ENCODE assay signal across 1 cellular context in the genomic region with DNA sequence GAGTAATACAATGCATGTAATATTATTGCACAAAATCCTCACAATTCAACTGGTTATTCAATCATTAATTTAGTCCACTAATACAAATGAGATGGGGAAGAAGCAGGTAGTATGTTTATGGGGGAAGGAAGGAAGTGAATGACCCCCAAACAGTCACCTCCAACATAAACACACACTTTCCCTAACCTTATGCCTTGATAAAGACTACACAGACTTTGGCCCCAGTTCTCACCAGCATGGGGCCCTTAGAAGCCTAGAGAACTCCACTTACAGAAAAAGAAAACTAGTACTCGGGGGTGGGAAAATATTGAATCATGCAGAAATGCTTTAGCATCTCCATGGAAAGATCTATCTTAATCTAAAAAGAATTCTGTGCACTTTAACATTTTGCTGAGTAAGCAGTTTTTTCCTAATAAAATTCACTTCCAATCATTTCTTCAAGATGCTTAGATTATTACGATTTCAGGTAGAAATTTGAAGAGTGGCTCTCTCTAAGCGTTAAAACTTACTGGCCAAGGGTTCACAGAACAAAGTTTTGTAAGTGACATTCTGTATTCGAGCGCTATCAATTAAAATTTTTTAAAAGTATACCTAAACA.
TF ChIP-seq lines count a peak whose summit lies in the region.

No MANE protein-coding gene starts in this region.

TF ChIP-seq in K562, 482 proteins besides CTCF, POLR2A, EP300 and RAD21 (continues in another document):
- no peak for TF ChIP-seq SIN3B (IDR thresholded peaks at IDR 0.05; ENCODE audit: low read depth)
- TF ChIP-seq SREBF2 (CRISPR knock-in tag; IDR thresholded peaks at IDR 0.05), result no peak
- TF ChIP-seq ESRRB (CRISPR knock-in tag; IDR thresholded peaks at IDR 0.05; ENCODE audit: borderline replicate concordance), result no peak
- TF ChIP-seq HDGF (IDR thresholded peaks at IDR 0.05), result no peak
- TF ChIP-seq SAFB2 (IDR thresholded peaks at IDR 0.05; ENCODE audit: borderline replicate concordance, low read depth, low read length, severe bottlenecking), result no peak
- no peak for TF ChIP-seq PURB (CRISPR knock-in tag; IDR thresholded peaks at IDR 0.05; ENCODE audit: low read depth)
- TF ChIP-seq CREM (IDR thresholded peaks at IDR 0.05; ENCODE audit: low read depth), result no peak
- no peak for TF ChIP-seq ZNF212 (CRISPR knock-in tag; IDR thresholded peaks at IDR 0.05)
- no peak for TF ChIP-seq PCBP2 (IDR thresholded peaks at IDR 0.05; ENCODE audit: low read depth, low read length, poor library complexity, severe bottlenecking)
- TF ChIP-seq SMARCE1 (IDR thresholded peaks at IDR 0.05), result no peak
- no peak for TF ChIP-seq ERF (CRISPR knock-in tag; IDR thresholded peaks at IDR 0.05)
- TF ChIP-seq TSC22D4 (tag; IDR thresholded peaks at IDR 0.05), result no peak
- no peak for TF ChIP-seq BRD4 (IDR thresholded peaks at IDR 0.05)
- TF ChIP-seq TCFL5 (CRISPR knock-in tag; conservative IDR thresholded peaks at IDR 0.05), result no peak
- TF ChIP-seq NRF1 (conservative IDR thresholded peaks at IDR 0.05 in 1 of 2, IDR thresholded peaks at IDR 0.05 in 1 of 2), result no peak
- no peak for TF ChIP-seq SMAD2 (IDR thresholded peaks at IDR 0.05; ENCODE audit: low read depth, low read length)
- peak; percentile 100 for TF ChIP-seq MAFK (IDR thresholded peaks at IDR 0.05; ENCODE audit: low read length)
- no peak for TF ChIP-seq BDP1 (IDR thresholded peaks at IDR 0.05; ENCODE audit: insufficient read depth, insufficient read length)
- no peak for TF ChIP-seq XRCC5 (IDR thresholded peaks at IDR 0.05; ENCODE audit: low read depth, low read length)
- TF ChIP-seq PYGO2 (tag; IDR thresholded peaks at IDR 0.05), result no peak
- TF ChIP-seq BCOR (IDR thresholded peaks at IDR 0.05), result no peak
- TF ChIP-seq, protein P1, sequence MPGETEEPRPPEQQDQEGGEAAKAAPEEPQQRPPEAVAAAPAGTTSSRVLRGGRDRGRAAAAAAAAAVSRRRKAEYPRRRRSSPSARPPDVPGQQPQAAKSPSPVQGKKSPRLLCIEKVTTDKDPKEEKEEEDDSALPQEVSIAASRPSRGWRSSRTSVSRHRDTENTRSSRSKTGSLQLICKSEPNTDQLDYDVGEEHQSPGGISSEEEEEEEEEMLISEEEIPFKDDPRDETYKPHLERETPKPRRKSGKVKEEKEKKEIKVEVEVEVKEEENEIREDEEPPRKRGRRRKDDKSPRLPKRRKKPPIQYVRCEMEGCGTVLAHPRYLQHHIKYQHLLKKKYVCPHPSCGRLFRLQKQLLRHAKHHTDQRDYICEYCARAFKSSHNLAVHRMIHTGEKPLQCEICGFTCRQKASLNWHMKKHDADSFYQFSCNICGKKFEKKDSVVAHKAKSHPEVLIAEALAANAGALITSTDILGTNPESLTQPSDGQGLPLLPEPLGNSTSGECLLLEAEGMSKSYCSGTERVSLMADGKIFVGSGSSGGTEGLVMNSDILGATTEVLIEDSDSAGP (CRISPR knock-in tag; IDR thresholded peaks at IDR 0.05), result no peak
- TF ChIP-seq PRMT5 (CRISPR knock-in tag; IDR thresholded peaks at IDR 0.05), result no peak
- no peak for TF ChIP-seq GABPA (tag; conservative IDR thresholded peaks at IDR 0.05; ENCODE audit: low read depth)
- TF ChIP-seq CEBPG (CRISPR knock-in tag; IDR thresholded peaks at IDR 0.05), result no peak
- TF ChIP-seq CEBPG (tag; conservative IDR thresholded peaks at IDR 0.05 in 1 of 2, IDR thresholded peaks at IDR 0.05 in 1 of 2), result no peak
- TF ChIP-seq, protein P2, sequence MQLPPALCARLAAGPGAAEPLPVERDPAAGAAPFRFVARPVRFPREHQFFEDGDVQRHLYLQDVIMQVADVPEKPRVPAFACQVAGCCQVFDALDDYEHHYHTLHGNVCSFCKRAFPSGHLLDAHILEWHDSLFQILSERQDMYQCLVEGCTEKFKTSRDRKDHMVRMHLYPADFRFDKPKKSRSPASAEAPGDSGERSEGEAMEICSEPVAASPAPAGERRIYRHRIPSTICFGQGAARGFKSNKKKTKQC (CRISPR knock-in tag; IDR thresholded peaks at IDR 0.05), result no peak
- TF ChIP-seq MYBL2 (IDR thresholded peaks at IDR 0.05; ENCODE audit: low read depth), result no peak
- no peak for TF ChIP-seq MYBL2 (CRISPR knock-in tag; IDR thresholded peaks at IDR 0.05; ENCODE audit: borderline replicate concordance)
- peak; percentile 99 for TF ChIP-seq MAFG (tag; conservative IDR thresholded peaks at IDR 0.05)
- TF ChIP-seq NR2C2 (CRISPR knock-in tag; IDR thresholded peaks at IDR 0.05), result no peak
- TF ChIP-seq NR2C2 (tag; IDR thresholded peaks at IDR 0.05), result no peak
- TF ChIP-seq CBFA2T2 (conservative IDR thresholded peaks at IDR 0.05), result 0 out of 2 replicates have a peak, but pooled peaks have one; percentile 26
- TF ChIP-seq ZNF717 (CRISPR knock-in tag; IDR thresholded peaks at IDR 0.05), result no peak
- TF ChIP-seq HCFC1 (IDR thresholded peaks at IDR 0.05; ENCODE audit: low read depth, low read length), result no peak
- TF ChIP-seq, protein P3, sequence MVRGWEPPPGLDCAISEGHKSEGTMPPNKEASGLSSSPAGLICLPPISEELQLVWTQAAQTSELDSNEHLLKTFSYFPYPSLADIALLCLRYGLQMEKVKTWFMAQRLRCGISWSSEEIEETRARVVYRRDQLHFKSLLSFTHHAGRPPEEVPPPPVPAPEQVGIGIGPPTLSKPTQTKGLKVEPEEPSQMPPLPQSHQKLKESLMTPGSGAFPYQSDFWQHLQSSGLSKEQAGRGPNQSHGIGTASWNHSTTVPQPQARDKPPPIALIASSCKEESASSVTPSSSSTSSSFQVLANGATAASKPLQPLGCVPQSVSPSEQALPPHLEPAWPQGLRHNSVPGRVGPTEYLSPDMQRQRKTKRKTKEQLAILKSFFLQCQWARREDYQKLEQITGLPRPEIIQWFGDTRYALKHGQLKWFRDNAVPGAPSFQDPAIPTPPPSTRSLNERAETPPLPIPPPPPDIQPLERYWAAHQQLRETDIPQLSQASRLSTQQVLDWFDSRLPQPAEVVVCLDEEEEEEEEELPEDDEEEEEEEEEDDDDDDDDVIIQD (CRISPR knock-in tag; IDR thresholded peaks at IDR 0.05), result no peak
- TF ChIP-seq ZNF75A (CRISPR knock-in tag; IDR thresholded peaks at IDR 0.05), result no peak
- TF ChIP-seq SMARCA4 (IDR thresholded peaks at IDR 0.05), result 0 out of 2 replicates have a peak, but pooled peaks have one; percentile 25
- peak; percentile 100 for TF ChIP-seq ZNF316 (IDR thresholded peaks at IDR 0.05)
- TF ChIP-seq BHLHE40 (IDR thresholded peaks at IDR 0.05; ENCODE audit: low read length), result no peak
- TF ChIP-seq MTA1 (IDR thresholded peaks at IDR 0.05; ENCODE audit: borderline replicate concordance), result no peak
- no peak for TF ChIP-seq KLF1 (tag; IDR thresholded peaks at IDR 0.05)
- no peak for TF ChIP-seq ZBTB8A (IDR thresholded peaks at IDR 0.05; ENCODE audit: partially characterized antibody)
- TF ChIP-seq TEAD4 (IDR thresholded peaks at IDR 0.05; ENCODE audit: low read length), result no peak
- no peak for TF ChIP-seq TEAD4 (CRISPR knock-in tag; IDR thresholded peaks at IDR 0.05; ENCODE audit: borderline replicate concordance)
- TF ChIP-seq ZNF24 (IDR thresholded peaks at IDR 0.05), result 0 out of 2 replicates have a peak, but pooled peaks have one; percentile 29
- no peak for TF ChIP-seq ZNF274 (IDR thresholded peaks at IDR 0.05; ENCODE audit: borderline replicate concordance, low read depth, low read length)
- no peak for TF ChIP-seq DDX20 (tag; IDR thresholded peaks at IDR 0.05; ENCODE audit: low read depth)
- TF ChIP-seq ARID2 (IDR thresholded peaks at IDR 0.05), result no peak
- no peak for TF ChIP-seq ZNF175 (CRISPR knock-in tag; IDR thresholded peaks at IDR 0.05; ENCODE audit: low read depth)
- no peak for TF ChIP-seq HIVEP1 (CRISPR knock-in tag; IDR thresholded peaks at IDR 0.05)
- no peak for TF ChIP-seq DMBX1 (CRISPR knock-in tag; IDR thresholded peaks at IDR 0.05; ENCODE audit: borderline replicate concordance)
- TF ChIP-seq SAP30 (IDR thresholded peaks at IDR 0.05; ENCODE audit: borderline replicate concordance, insufficient read depth, low read depth, low read length, poor library complexity, severe bottlenecking), result no peak
- no peak for TF ChIP-seq SUPT5H (IDR thresholded peaks at IDR 0.05)
- TF ChIP-seq SMAD4 (CRISPR knock-in tag; conservative IDR thresholded peaks at IDR 0.05), result 0 out of 2 replicates have a peak, but pooled peaks have one; percentile 9
- no peak for TF ChIP-seq FOXJ2 (tag; IDR thresholded peaks at IDR 0.05)
- TF ChIP-seq, protein P4, sequence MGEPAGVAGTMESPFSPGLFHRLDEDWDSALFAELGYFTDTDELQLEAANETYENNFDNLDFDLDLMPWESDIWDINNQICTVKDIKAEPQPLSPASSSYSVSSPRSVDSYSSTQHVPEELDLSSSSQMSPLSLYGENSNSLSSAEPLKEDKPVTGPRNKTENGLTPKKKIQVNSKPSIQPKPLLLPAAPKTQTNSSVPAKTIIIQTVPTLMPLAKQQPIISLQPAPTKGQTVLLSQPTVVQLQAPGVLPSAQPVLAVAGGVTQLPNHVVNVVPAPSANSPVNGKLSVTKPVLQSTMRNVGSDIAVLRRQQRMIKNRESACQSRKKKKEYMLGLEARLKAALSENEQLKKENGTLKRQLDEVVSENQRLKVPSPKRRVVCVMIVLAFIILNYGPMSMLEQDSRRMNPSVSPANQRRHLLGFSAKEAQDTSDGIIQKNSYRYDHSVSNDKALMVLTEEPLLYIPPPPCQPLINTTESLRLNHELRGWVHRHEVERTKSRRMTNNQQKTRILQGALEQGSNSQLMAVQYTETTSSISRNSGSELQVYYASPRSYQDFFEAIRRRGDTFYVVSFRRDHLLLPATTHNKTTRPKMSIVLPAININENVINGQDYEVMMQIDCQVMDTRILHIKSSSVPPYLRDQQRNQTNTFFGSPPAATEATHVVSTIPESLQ (CRISPR knock-in tag; IDR thresholded peaks at IDR 0.05), result no peak
- TF ChIP-seq ZNF239 (CRISPR knock-in tag; IDR thresholded peaks at IDR 0.05), result no peak
- peak; percentile 99 for TF ChIP-seq C11orf30 (IDR thresholded peaks at IDR 0.05; ENCODE audit: low read depth)
- no peak for TF ChIP-seq CCNT2 (IDR thresholded peaks at IDR 0.05; ENCODE audit: borderline replicate concordance, extremely low read depth, insufficient read length, low read depth, low read length)
- TF ChIP-seq, protein P5, sequence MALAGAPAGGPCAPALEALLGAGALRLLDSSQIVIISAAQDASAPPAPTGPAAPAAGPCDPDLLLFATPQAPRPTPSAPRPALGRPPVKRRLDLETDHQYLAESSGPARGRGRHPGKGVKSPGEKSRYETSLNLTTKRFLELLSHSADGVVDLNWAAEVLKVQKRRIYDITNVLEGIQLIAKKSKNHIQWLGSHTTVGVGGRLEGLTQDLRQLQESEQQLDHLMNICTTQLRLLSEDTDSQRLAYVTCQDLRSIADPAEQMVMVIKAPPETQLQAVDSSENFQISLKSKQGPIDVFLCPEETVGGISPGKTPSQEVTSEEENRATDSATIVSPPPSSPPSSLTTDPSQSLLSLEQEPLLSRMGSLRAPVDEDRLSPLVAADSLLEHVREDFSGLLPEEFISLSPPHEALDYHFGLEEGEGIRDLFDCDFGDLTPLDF (CRISPR knock-in tag; IDR thresholded peaks at IDR 0.05), result no peak
- TF ChIP-seq MCM7 (IDR thresholded peaks at IDR 0.05), result no peak
- TF ChIP-seq, protein P6, sequence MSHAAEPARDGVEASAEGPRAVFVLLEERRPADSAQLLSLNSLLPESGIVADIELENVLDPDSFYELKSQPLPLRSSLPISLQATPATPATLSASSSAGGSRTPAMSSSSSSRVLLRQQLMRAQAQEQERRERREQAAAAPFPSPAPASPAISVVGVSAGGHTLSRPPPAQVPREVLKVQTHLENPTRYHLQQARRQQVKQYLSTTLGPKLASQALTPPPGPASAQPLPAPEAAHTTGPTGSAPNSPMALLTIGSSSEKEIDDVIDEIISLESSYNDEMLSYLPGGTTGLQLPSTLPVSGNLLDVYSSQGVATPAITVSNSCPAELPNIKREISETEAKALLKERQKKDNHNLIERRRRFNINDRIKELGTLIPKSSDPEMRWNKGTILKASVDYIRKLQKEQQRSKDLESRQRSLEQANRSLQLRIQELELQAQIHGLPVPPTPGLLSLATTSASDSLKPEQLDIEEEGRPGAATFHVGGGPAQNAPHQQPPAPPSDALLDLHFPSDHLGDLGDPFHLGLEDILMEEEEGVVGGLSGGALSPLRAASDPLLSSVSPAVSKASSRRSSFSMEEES (CRISPR knock-in tag; IDR thresholded peaks at IDR 0.05), result no peak
- TF ChIP-seq ELF4 (CRISPR knock-in tag; IDR thresholded peaks at IDR 0.05), result no peak
- no peak for TF ChIP-seq PRPF4 (IDR thresholded peaks at IDR 0.05; ENCODE audit: insufficient read depth, low read depth, low read length, poor library complexity, severe bottlenecking)
- no peak for TF ChIP-seq EP400 (IDR thresholded peaks at IDR 0.05)
- TF ChIP-seq POLR2AphosphoS5 (IDR thresholded peaks at IDR 0.05; ENCODE audit: control insufficient read depth, insufficient read depth, low read depth, low read length), result no peak
- TF ChIP-seq SRSF3 (IDR thresholded peaks at IDR 0.05; ENCODE audit: insufficient read depth, low read length), result no peak
- TF ChIP-seq RB1 (IDR thresholded peaks at IDR 0.05; ENCODE audit: low read depth), result no peak
- no peak for TF ChIP-seq GATAD2A (IDR thresholded peaks at IDR 0.05)
- TF ChIP-seq, protein P7, sequence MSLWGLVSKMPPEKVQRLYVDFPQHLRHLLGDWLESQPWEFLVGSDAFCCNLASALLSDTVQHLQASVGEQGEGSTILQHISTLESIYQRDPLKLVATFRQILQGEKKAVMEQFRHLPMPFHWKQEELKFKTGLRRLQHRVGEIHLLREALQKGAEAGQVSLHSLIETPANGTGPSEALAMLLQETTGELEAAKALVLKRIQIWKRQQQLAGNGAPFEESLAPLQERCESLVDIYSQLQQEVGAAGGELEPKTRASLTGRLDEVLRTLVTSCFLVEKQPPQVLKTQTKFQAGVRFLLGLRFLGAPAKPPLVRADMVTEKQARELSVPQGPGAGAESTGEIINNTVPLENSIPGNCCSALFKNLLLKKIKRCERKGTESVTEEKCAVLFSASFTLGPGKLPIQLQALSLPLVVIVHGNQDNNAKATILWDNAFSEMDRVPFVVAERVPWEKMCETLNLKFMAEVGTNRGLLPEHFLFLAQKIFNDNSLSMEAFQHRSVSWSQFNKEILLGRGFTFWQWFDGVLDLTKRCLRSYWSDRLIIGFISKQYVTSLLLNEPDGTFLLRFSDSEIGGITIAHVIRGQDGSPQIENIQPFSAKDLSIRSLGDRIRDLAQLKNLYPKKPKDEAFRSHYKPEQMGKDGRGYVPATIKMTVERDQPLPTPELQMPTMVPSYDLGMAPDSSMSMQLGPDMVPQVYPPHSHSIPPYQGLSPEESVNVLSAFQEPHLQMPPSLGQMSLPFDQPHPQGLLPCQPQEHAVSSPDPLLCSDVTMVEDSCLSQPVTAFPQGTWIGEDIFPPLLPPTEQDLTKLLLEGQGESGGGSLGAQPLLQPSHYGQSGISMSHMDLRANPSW (CRISPR knock-in tag; IDR thresholded peaks at IDR 0.05), result no peak
- TF ChIP-seq CREBBP (IDR thresholded peaks at IDR 0.05; ENCODE audit: low read depth, low read length), result no peak
- TF ChIP-seq, protein P8, sequence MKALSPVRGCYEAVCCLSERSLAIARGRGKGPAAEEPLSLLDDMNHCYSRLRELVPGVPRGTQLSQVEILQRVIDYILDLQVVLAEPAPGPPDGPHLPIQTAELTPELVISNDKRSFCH (CRISPR knock-in tag; IDR thresholded peaks at IDR 0.05), result no peak
- TF ChIP-seq, protein P8 (tag; IDR thresholded peaks at IDR 0.05), result no peak
- TF ChIP-seq POLR3G (IDR thresholded peaks at IDR 0.05; ENCODE audit: extremely low read depth, insufficient read length, insufficient replicate concordance), result no peak
- TF ChIP-seq POLR2H (tag; IDR thresholded peaks at IDR 0.05; ENCODE audit: low read depth), result no peak
- TF ChIP-seq MAFF (IDR thresholded peaks at IDR 0.05; ENCODE audit: low read length), result peak; percentile 100
